ENCODE assay signal across 11 cellular contexts in the genomic region with DNA sequence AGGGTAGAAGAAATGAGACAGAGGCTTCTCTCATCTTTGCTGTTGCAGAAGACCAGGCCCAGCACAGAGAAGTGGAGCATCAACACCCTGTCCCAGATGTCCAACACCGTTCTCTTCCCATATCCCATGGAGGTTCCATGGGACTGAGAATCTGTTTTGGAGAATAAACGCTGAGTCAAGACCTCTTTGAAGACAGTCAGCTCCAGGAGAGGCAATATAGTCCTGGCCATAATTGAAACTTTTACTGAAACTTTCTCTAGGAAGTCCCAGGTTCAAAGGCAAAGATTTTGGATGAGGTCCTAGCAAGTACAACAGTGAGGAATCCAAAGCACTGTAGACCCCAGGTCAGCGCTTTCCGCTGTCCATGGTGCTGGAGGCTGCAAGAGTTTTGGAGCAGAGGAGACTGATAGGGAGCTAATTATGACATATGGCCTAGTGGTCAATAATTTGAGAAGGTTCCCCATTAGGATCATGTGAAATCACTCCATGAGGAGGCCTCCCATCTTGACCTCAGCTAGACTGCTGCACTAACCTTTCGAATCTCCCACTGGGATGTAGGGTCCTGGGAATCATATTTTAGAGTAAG. TPM values are rescaled to one million over a fixed set of nuclear protein-coding genes. Genes with fewer than 3 reads are reported as not detected.
DNase-seq lines count a peak whose midpoint lies in the region; ATAC-seq and TF ChIP-seq lines count a peak whose summit lies in the region.
"Had no signal": no experiment of that assay in that cellular context is flagged by ENCODE, and none has a peak within 500 bp of the region (broad histone marks: within the 10 kb centered on the region; RNA-seq: fewer than 3 reads in every experiment).

No MANE protein-coding gene starts in this region.

- no peak overlapping the region for H2BK15ac ChIP-seq in mesendoderm (replicated peaks; ENCODE audit: low read depth)

- no peak overlapping the region for H3K18ac ChIP-seq in mesendoderm (ENCODE audit: low read length)

- no peak overlapping the region for H3K4ac ChIP-seq in mesendoderm (ENCODE audit: low read depth, low read length)

- no peak overlapping the region for H4K8ac ChIP-seq in mesendoderm (ENCODE audit: low read depth, low read length)

- no peak overlapping the region for H3K4me2 ChIP-seq in mesendoderm (ENCODE audit: low read length)

- H3K56ac ChIP-seq in mesendoderm (ENCODE audit: low read length), result no peak overlapping the region

- H3K9ac ChIP-seq in adipocyte (ENCODE audit: low read length), result no peak overlapping the region
- no peak overlapping the region for H3K9ac ChIP-seq in mesendoderm (ENCODE audit: low read length)

- H4K5ac ChIP-seq in mesendoderm (ENCODE audit: low read length), result no peak overlapping the region

- peak overlapping the region in 1 of 2 donors; percentile 4 for H3K4me3 Mint-ChIP-seq in CD14-positive monocyte
- H3K4me3 Mint-ChIP-seq: activated B cell treated with CpG ODN at 0.5 μM for 24 hours had no signal

- H3K36me3 Mint-ChIP-seq in CD14-positive monocyte, result no peaks in the 10 kb centered on the region

- intact Hi-C loops in mucosa of descending colon (cut with DNase I, micrococcal nuclease), result no loop called here
- intact Hi-C loops in CD14-positive monocyte (cut with micrococcal nuclease), result no loop called here

- no peak for ATAC-seq in mucosa of descending colon

- H3K27me3 ChIP-seq in adipocyte (replicated peaks; ENCODE audit: control insufficient read depth, insufficient read depth, low read length), result peaks cover 45% of the 10 kb centered on the region
- H3K27me3 ChIP-seq in mesendoderm (ENCODE audit: insufficient read depth, low read length, poor library complexity), result peaks cover 8% of the 10 kb centered on the region

- no peak overlapping the region for H3K27ac ChIP-seq in mesendoderm (ENCODE audit: low read depth, low read length)

- peaks cover 0 to 9% (median 2%) of the 10 kb centered on the region in 7 donors for H3K9me3 Mint-ChIP-seq in CD14-positive monocyte
- H3K9me3 Mint-ChIP-seq: activated B cell treated with CpG ODN at 0.5 μM for 24 hours had no signal

- TF ChIP-seq CTCF in mucosa of descending colon (IDR thresholded peaks at IDR 0.05) (no peak), CD14-positive monocyte (IDR thresholded peaks at IDR 0.05) (no peak)

- no peak overlapping the region for H3K27ac Mint-ChIP-seq in CD14-positive monocyte
- H3K27ac Mint-ChIP-seq: activated B cell treated with CpG ODN at 0.5 μM for 24 hours had no signal

- WGBS in mesendoderm (ENCODE audit: extremely low coverage, insufficient coverage, low lambda C conversion rate), result no CpG with 5 or more reads among the region's 5 CpGs

- H3K79me1 ChIP-seq in mesendoderm (ENCODE audit: low read length), result no peaks in the 10 kb centered on the region

- H3K4me1 Mint-ChIP-seq in CD14-positive monocyte, result peaks cover 4% of the 10 kb centered on the region

- H3K4me1 ChIP-seq in adipocyte (ENCODE audit: control insufficient read depth, insufficient read depth, low read length) (peaks cover 2% of the 10 kb centered on the region), mesendoderm (ENCODE audit: control insufficient read depth, low read depth, low read length) (no peaks in the 10 kb centered on the region), mucosa of descending colon (ENCODE audit: low read depth) (peaks cover 5% of the 10 kb centered on the region)

- no peaks in the 10 kb centered on the region for H3K79me2 ChIP-seq in mesendoderm (ENCODE audit: control insufficient read depth, insufficient read depth, low read length)

- DNase-seq in NOMO-1 treated with DMSO at 0.1 percent for 48 hours (lab: John Stamatoyannopoulos, UW; ENCODE audit: unreplicated experiment) (peak; percentile 14), NOMO-1 treated with dmso at 0.1 percent for 144 hours (lab: John Stamatoyannopoulos, UW; ENCODE audit: unreplicated experiment) (no peak), M059J (ENCODE audit: low read depth) (peak; percentile 8), adipocyte (ENCODE audit: low read depth) (peak; percentile 29), mesendoderm (peak; percentile 75), mucosa of descending colon (no peak), kidney tubule cell (ENCODE audit: low spot score) (no peak), CD14-positive monocyte (ENCODE audit: low spot score) (no peak)
- DNase-seq: activated B cell treated with CpG ODN at 0.5 μM for 24 hours, NCI-H524 had no signal

- H2BK5ac ChIP-seq in mesendoderm (ENCODE audit: low read length), result no peak overlapping the region

- H3K27me3 Mint-ChIP-seq in CD14-positive monocyte (ENCODE audit: low read depth in 3 of 3), result peaks cover 54 to 63% (median 55%) of the 10 kb centered on the region in 3 donors

- H2AK5ac ChIP-seq in mesendoderm (ENCODE audit: low read length), result no peak overlapping the region

- no peaks in the 10 kb centered on the region for H3K36me3 ChIP-seq in adipocyte (ENCODE audit: control insufficient read depth, insufficient read depth, low read length, severe bottlenecking)
- H3K36me3 ChIP-seq in mesendoderm (ENCODE audit: control insufficient read depth, insufficient read depth, low read length), result no peaks in the 10 kb centered on the region
- no peaks in the 10 kb centered on the region for H3K36me3 ChIP-seq in mucosa of descending colon (ENCODE audit: low read depth)

- H3K23ac ChIP-seq in mesendoderm (ENCODE audit: low read length), result no peak overlapping the region

- H3K4me3 ChIP-seq in adipocyte (ENCODE audit: low read length), result no peak overlapping the region
- no peak overlapping the region for H3K4me3 ChIP-seq in mesendoderm (ENCODE audit: low read length)
- no peak overlapping the region for H3K4me3 ChIP-seq in mucosa of descending colon

- H3K9me3 ChIP-seq in adipocyte (ENCODE audit: control insufficient read depth, low read length) (no peaks in the 10 kb centered on the region), mucosa of descending colon (no peaks in the 10 kb centered on the region)

- no peak overlapping the region for H2BK120ac ChIP-seq in mesendoderm (ENCODE audit: low read depth, low read length)

RNA-seq across cellular contexts. Expression of gene OSBPL7, which starts 36.0 kb away (rescaled TPM):
- 3.5 and 5.1 TPM in 2 replicates for total RNA-seq in M059J (2014; rRNA removed; shearing (Covaris generic))
- polyA plus RNA-seq in mesendoderm (2013, experiment 1 of 2), result 1.9 TPM
- 2.0 TPM for polyA plus RNA-seq in mesendoderm (2013, experiment 2 of 2)
- 10 to 100 TPM; 38.2 to 85.5 (median 71.1) TPM for total RNA-seq in mucosa of descending colon
- 1 to 10 TPM; 1.6 TPM for polyA plus RNA-seq in CD14-positive monocyte

RNA-seq across cellular contexts. Expression of gene MRPL10, which starts 45.7 kb away (rescaled TPM):
- 39.9 and 41.5 TPM in 2 replicates for total RNA-seq in M059J (2014; rRNA removed; shearing (Covaris generic))
- 60.1 TPM for polyA plus RNA-seq in mesendoderm (2013, experiment 1 of 2)
- 60.8 TPM for polyA plus RNA-seq in mesendoderm (2013, experiment 2 of 2)
- 10 to 100 TPM; 36.2 to 46.0 (median 41.8) TPM for total RNA-seq in mucosa of descending colon
- polyA plus RNA-seq in CD14-positive monocyte, result 10 to 100 TPM; 32.6 to 32.7 TPM

RNA-seq across cellular contexts. Expression of gene LRRC46, which starts 45.8 kb away (rescaled TPM):
- 0.12 TPM in 1 of 2 replicates, not detected in the other for total RNA-seq in M059J (2014; rRNA removed; shearing (Covaris generic))
- 0.20 TPM for polyA plus RNA-seq in mesendoderm (2013, experiment 1 of 2)
- 0.43 TPM for polyA plus RNA-seq in mesendoderm (2013, experiment 2 of 2)
- total RNA-seq in mucosa of descending colon, result under 1 TPM in 2 of 3 donors, not detected in 1; 0.14 to 0.36 TPM
- under 1 TPM; 0.12 to 0.22 TPM for polyA plus RNA-seq in CD14-positive monocyte

RNA-seq across cellular contexts. Expression of gene TBX21, which starts 52.6 kb away (rescaled TPM):
- total RNA-seq in M059J (2014; rRNA removed; shearing (Covaris generic)), result not detected in 2 replicates
- 0.01 TPM for polyA plus RNA-seq in mesendoderm (2013, experiment 1 of 2)
- 0.04 TPM for polyA plus RNA-seq in mesendoderm (2013, experiment 2 of 2)
- total RNA-seq in mucosa of descending colon, result 1 to 10 TPM in 2 of 3 donors, under 1 TPM in 1; 0.72 to 1.2 (median 1.2) TPM
- under 1 TPM; 0.13 to 0.16 TPM for polyA plus RNA-seq in CD14-positive monocyte
- total RNA-seq: A172 had no signal

RNA-seq across cellular contexts. Expression of gene SCRN2, which starts 55.4 kb away (rescaled TPM):
- 19.3 and 24.0 TPM in 2 replicates for total RNA-seq in M059J (2014; rRNA removed; shearing (Covaris generic))
- 6.6 TPM for polyA plus RNA-seq in mesendoderm (2013, experiment 1 of 2)
- 7.7 TPM for polyA plus RNA-seq in mesendoderm (2013, experiment 2 of 2)
- total RNA-seq in mucosa of descending colon, result 10 to 100 TPM; 38.4 to 45.1 (median 38.5) TPM
- 10 to 100 TPM; 13.2 to 14.5 TPM for polyA plus RNA-seq in CD14-positive monocyte

Comparison
In these comparisons a context has a peak if more than half of its experiments do, and no peak if none do; other contexts are left out.
1. DNase-seq: peak in NOMO-1 treated with DMSO at 0.1 percent for 48 hours (single experiment), M059J (single experiment), adipocyte (single experiment) and mesendoderm (single experiment); none in NOMO-1 treated with dmso at 0.1 percent for 144 hours (single experiment), mucosa of descending colon (0 of 3), kidney tubule cell (single experiment) and CD14-positive monocyte (single experiment).